Comparison of ENCODE assay signal across 33 cellular contexts in genomic region chr5:13643734-13644133, GRCh38.
"Had no signal": no experiment of that assay in that cellular context is flagged by ENCODE, and none has a peak within 500 bp of the region (broad histone marks: within the 10 kb centered on the region; RNA-seq: fewer than 3 reads in every experiment).

No MANE protein-coding gene starts in this region.

- H3K9me3 ChIP-seq: adrenal gland, ascending aorta had no signal

- H3K4me1 ChIP-seq: adrenal gland, ascending aorta had no signal

- H3K27me3 ChIP-seq: adrenal gland, ascending aorta, cardiac muscle cell had no signal

- H3K27ac ChIP-seq: adrenal gland, ascending aorta, cardiac muscle cell, VCaP had no signal

- H3K4me3 ChIP-seq: adrenal gland, ascending aorta, cardiac muscle cell had no signal

- DNase-seq: activated B cell treated with CpG ODN at 0.5 μM for 24 hours; activated CD4-positive, alpha-beta memory T cell treated with anti-CD3 and anti-CD28 coated beads for 36 hours; activated CD4-positive, alpha-beta T cell treated with anti-CD3 and anti-CD28 coated beads for 4 hours; activated CD4-positive, alpha-beta T cell treated with anti-CD3 and anti-CD28 coated beads, Interleukin-2, amount 10 ng/mL, durations not matched to agents 24 days and 14 days; activated CD4-positive, alpha-beta T cell treated with anti-CD3 and anti-CD28 coated beads, Interleukin-2, amount 50 U/mL, for 1 hour; activated CD4-positive, alpha-beta T cell treated with anti-CD3 and anti-CD28 coated beads, Interleukin-2, amount 50 U/mL, for 4 hours; activated CD4-positive, CD25-positive, alpha-beta regulatory T cell treated with anti-CD3 and anti-CD28 coated beads, Interleukin-2, amount 50 U/mL, for 72 hours; activated CD8-positive, alpha-beta memory T cell treated with anti-CD3 and anti-CD28 coated beads, Interleukin-2, amount 50 U/mL, for 4 hours; activated CD8-positive, alpha-beta T cell treated with anti-CD3 and anti-CD28 coated beads for 36 hours; activated effector memory CD4-positive, alpha-beta T cell treated with anti-CD3 and anti-CD28 coated beads, Interleukin-2, amount 50 U/mL, for 16 hours; activated gamma-delta T cell treated with Interleukin-2 at 50 U/mL for 16 hours; activated naive CD4-positive, alpha-beta T cell; activated naive CD4-positive, alpha-beta T cell treated with anti-CD3 and anti-CD28 coated beads for 36 hours; activated naive CD4-positive, alpha-beta T cell treated with anti-CD3 and anti-CD28 coated beads, Interleukin-2, amount 50 U/mL, for 16 hours; activated naive CD8-positive, alpha-beta T cell treated with anti-CD3 and anti-CD28 coated beads for 36 hours; activated T-cell treated with anti-CD3 and anti-CD28 coated beads for 4 hours; activated T-cell treated with anti-CD3 and anti-CD28 coated beads, Interleukin-2, amount 50 U/mL, for 1 hour; activated T-cell treated with anti-CD3 and anti-CD28 coated beads, Interleukin-2, amount 50 U/mL, for 4 hours; activated T-cell treated with anti-CD3 and anti-CD28 coated beads, Interleukin-2, amount 50 U/mL, for 72 hours; adrenal gland; amniotic stem cell; caudate nucleus; cerebellar nuclear complex; T-helper 1 cell; T-helper 2 cell; T-helper 9 cell had no signal

- FAIRE-seq: bronchial epithelial cell, TTC549 had no signal

- ATAC-seq: activated CD8-positive, alpha-beta T cell treated with anti-CD3 and anti-CD28 coated beads for 36 hours; activated naive CD4-positive, alpha-beta T cell treated with anti-CD3 and anti-CD28 coated beads, Interleukin-2, amount 50 U/mL, for 72 hours; activated T-cell treated with anti-CD3 and anti-CD28 coated beads, Interleukin-2, amount 50 U/mL, for 4 hours; activated T-cell treated with anti-CD3 and anti-CD28 coated beads, Interleukin-2, amount 50 U/mL, for 72 hours; activated T-helper 17 cell treated with anti-CD3 and anti-CD28 coated beads, Interleukin-2, amount 50 U/mL, for 72 hours had no signal

- H3K36me3 ChIP-seq: adrenal gland, ascending aorta, cardiac muscle cell had no signal
